Comparison of ENCODE assay signal across 19 cellular contexts in the genomic region with DNA sequence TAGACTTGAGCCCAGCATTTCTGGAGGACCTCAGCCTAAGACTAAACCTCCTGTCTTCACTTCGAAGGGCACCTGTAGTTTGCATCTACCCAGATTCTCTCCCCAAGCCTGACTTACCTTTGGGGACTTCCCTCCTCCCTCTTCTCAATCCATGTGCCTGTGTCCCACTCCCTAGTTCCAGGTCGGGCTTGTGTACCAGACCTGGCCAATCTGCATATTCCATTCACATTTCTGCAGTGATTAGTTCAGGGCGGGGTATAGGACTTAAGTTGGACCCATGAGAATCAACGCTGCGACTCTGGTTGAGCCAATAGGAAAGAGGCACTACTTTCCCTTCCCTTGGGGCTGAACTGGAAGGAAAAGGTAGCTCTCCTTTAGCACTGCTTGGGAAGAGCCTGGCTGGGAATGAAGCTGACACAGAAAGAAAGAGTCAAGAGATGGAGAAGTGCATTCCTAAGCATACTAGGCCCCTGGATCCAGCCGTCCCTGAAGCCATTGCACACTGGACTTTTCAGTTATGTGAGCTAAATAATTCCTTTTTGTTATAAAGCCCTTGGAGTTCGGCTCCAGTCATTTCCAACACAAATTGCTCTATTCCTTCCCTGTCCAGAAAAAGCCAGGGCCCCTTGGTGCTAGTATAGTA. TPM values are rescaled to one million over a fixed set of nuclear protein-coding genes. Genes with fewer than 3 reads are reported as not detected.
DNase-seq lines count a peak whose midpoint lies in the region; ATAC-seq and TF ChIP-seq lines count a peak whose summit lies in the region.
"Had no signal": no experiment of that assay in that cellular context is flagged by ENCODE, and none has a peak within 500 bp of the region (broad histone marks: within the 10 kb centered on the region; RNA-seq: fewer than 3 reads in every experiment).

No MANE protein-coding gene starts in this region.

- H3K4me1 Mint-ChIP-seq in T-helper 2 cell treated with Interferon-gamma antibody and Interleukin-4, amounts not matched to agents 5 μg/mL and 100 μg/mL, for 36 hours (ENCODE audit: low read depth): peaks cover 52% of the 10 kb centered on the region
- H3K4me1 Mint-ChIP-seq in CD4-positive, alpha-beta memory T cell: peaks cover 45 to 84% (median 58%) of the 10 kb centered on the region in 4 donors
- H3K4me1 Mint-ChIP-seq in activated T-helper 17 cell treated with anti-CD3 and anti-CD28 coated beads, Interleukin-2, amount 50 U/mL, for 72 hours: peaks cover 38% of the 10 kb centered on the region
- peaks cover 25 to 52% of the 10 kb centered on the region in 2 donors for H3K4me1 Mint-ChIP-seq in natural killer cell

- intact Hi-C loops in CD4-positive, alpha-beta memory T cell (cut with micrococcal nuclease): no loop called here
- intact Hi-C loops in natural killer cell (cut with micrococcal nuclease): loop anchor here (5.0 kb wide), 1 partner anchor 45 kb away; no protein-coding TSS in a partner anchor

- H3K9me3 Mint-ChIP-seq in T-helper 2 cell treated with Interferon-gamma antibody and Interleukin-4, amounts not matched to agents 5 μg/mL and 100 μg/mL, for 36 hours: no peaks in the 10 kb centered on the region
- no peaks in the 10 kb centered on the region for H3K9me3 Mint-ChIP-seq in CD4-positive, alpha-beta memory T cell
- no peaks in the 10 kb centered on the region for H3K9me3 Mint-ChIP-seq in activated T-helper 17 cell treated with anti-CD3 and anti-CD28 coated beads, Interleukin-2, amount 50 U/mL, for 72 hours
- no peaks in the 10 kb centered on the region for H3K9me3 Mint-ChIP-seq in natural killer cell

- H3K4me1 ChIP-seq in CD4-positive, alpha-beta memory T cell (ENCODE audit: insufficient read depth, low read length): peaks cover 69% of the 10 kb centered on the region
- H3K4me1 ChIP-seq: BE2C had no signal

- H3K27ac Mint-ChIP-seq in T-helper 2 cell treated with Interferon-gamma antibody and Interleukin-4, amounts not matched to agents 5 μg/mL and 100 μg/mL, for 36 hours: peak overlapping the region; percentile 95
- H3K27ac Mint-ChIP-seq in CD4-positive, alpha-beta memory T cell: peak overlapping the region; percentile 94 to 100 (median 99)
- peak overlapping the region; percentile 92 for H3K27ac Mint-ChIP-seq in activated T-helper 17 cell treated with anti-CD3 and anti-CD28 coated beads, Interleukin-2, amount 50 U/mL, for 72 hours
- peak overlapping the region; percentile 80 to 85 for H3K27ac Mint-ChIP-seq in natural killer cell

- ATAC-seq in activated T-helper 17 cell treated with anti-CD3 and anti-CD28 coated beads, Interleukin-2, amount 50 U/mL, for 72 hours (replicated peaks): no peak
- ATAC-seq in natural killer cell (no peak), HG03280 (IDR thresholded peaks at IDR 0.05; ENCODE audit: unreplicated experiment) (no peak)
- ATAC-seq: foreskin keratinocyte had no signal

- H3K9me3 ChIP-seq in CD4-positive, alpha-beta memory T cell (ENCODE audit: control insufficient read depth in 1 of 2, low read length in 2 of 2): no peaks in the 10 kb centered on the region
- H3K9me3 ChIP-seq: BE2C had no signal

- peaks cover 37% of the 10 kb centered on the region for H3K36me3 Mint-ChIP-seq in T-helper 2 cell treated with Interferon-gamma antibody and Interleukin-4, amounts not matched to agents 5 μg/mL and 100 μg/mL, for 36 hours (ENCODE audit: low read depth)
- peaks cover 4 to 18% of the 10 kb centered on the region in 2 donors for H3K36me3 Mint-ChIP-seq in CD4-positive, alpha-beta memory T cell
- peaks cover 63% of the 10 kb centered on the region for H3K36me3 Mint-ChIP-seq in activated T-helper 17 cell treated with anti-CD3 and anti-CD28 coated beads, Interleukin-2, amount 50 U/mL, for 72 hours (ENCODE audit: low read depth)
- no peaks in the 10 kb centered on the region for H3K36me3 Mint-ChIP-seq in natural killer cell

- CTCF ChIA-PET in CD4-positive, alpha-beta memory T cell (lab: Charles Lee; ENCODE audit: partially characterized antibody): interaction anchor here (0.7 to 13.4 kb wide), 16 partner anchors 12 to 204 kb away, joined by 3 to 187 read pairs (median 4); partner anchors contain the start of genes E2F4, MATCAP1 and NOL3

- POLR2A ChIA-PET in CD4-positive, alpha-beta memory T cell (lab: Charles Lee; ENCODE audit: partially characterized antibody): interaction anchor here (0.9 to 13.1 kb wide), 15 partner anchors 8 to 205 kb away, joined by 3 to 320 read pairs (median 8); partner anchors contain the start of genes CBFB, FHOD1, MATCAP1 and NOL3

- H3K4me3 Mint-ChIP-seq in T-helper 2 cell treated with Interferon-gamma antibody and Interleukin-4, amounts not matched to agents 5 μg/mL and 100 μg/mL, for 36 hours: peak overlapping the region; percentile 86
- H3K4me3 Mint-ChIP-seq in CD4-positive, alpha-beta memory T cell: peak overlapping the region; percentile 77 to 96 (median 94)
- H3K4me3 Mint-ChIP-seq in activated T-helper 17 cell treated with anti-CD3 and anti-CD28 coated beads, Interleukin-2, amount 50 U/mL, for 72 hours: peak overlapping the region; percentile 94
- peak overlapping the region; percentile 88 for H3K4me3 Mint-ChIP-seq in natural killer cell

- no peak for DNase-seq in T-helper 2 cell treated with Interferon-gamma antibody and Interleukin-4, amounts not matched to agents 5 μg/mL and 100 μg/mL, for 36 hours (ENCODE audit: low spot score)
- DNase-seq in T-helper 2 cell (no peak), natural killer cell (no peak), NCI-H1092 treated with DMSO at 0.1 percent for 48 hours (lab: John Stamatoyannopoulos, UW) (no peak), NCI-H345 treated with DMSO at 0.1 percent for 48 hours (lab: John Stamatoyannopoulos, UW; ENCODE audit: unreplicated experiment) (no peak)
- no peak for DNase-seq in CD4-positive, alpha-beta memory T cell
- DNase-seq: activated CD8-positive, alpha-beta memory T cell treated with anti-CD3 and anti-CD28 coated beads, Interleukin-2, amount 50 U/mL, for 4 hours; BE2C; brain microvascular endothelial cell; dermis blood vessel endothelial cell; foreskin keratinocyte; H7; hypothalamus; NCI-H2107; NCI-H510A treated with DMSO at 0.1 percent for 48 hours; stimulated activated CD4-positive, alpha-beta T cell treated with anti-CD3 and anti-CD28 coated beads, Interleukin-4, amount 100 ng/mL, for 1 hour had no signal

- no peaks in the 10 kb centered on the region for H3K27me3 ChIP-seq in CD4-positive, alpha-beta memory T cell (ENCODE audit: insufficient read depth, low read length)
- H3K27me3 ChIP-seq: foreskin keratinocyte had no signal

- no peaks in the 10 kb centered on the region for H3K36me3 ChIP-seq in CD4-positive, alpha-beta memory T cell (ENCODE audit: insufficient read depth, low read length)
- H3K36me3 ChIP-seq: BE2C, brain microvascular endothelial cell had no signal

- TF ChIP-seq CTCF in natural killer cell (IDR thresholded peaks at IDR 0.05): no peak

- peak overlapping the region in 1 of 2 donors; percentile 95 for H3K4me3 ChIP-seq in CD4-positive, alpha-beta memory T cell (ENCODE audit: low read length in 2 of 2)
- H3K4me3 ChIP-seq: skin epidermis had no signal

- H3K27me3 Mint-ChIP-seq in T-helper 2 cell treated with Interferon-gamma antibody and Interleukin-4, amounts not matched to agents 5 μg/mL and 100 μg/mL, for 36 hours (ENCODE audit: low read depth): peaks cover 2% of the 10 kb centered on the region
- H3K27me3 Mint-ChIP-seq in CD4-positive, alpha-beta memory T cell: peaks cover 2 to 3% of the 10 kb centered on the region in 2 donors
- H3K27me3 Mint-ChIP-seq in activated T-helper 17 cell treated with anti-CD3 and anti-CD28 coated beads, Interleukin-2, amount 50 U/mL, for 72 hours: no peaks in the 10 kb centered on the region
- H3K27me3 Mint-ChIP-seq in natural killer cell (ENCODE audit: low read depth in 2 of 2): peaks cover 7 to 19% of the 10 kb centered on the region in 2 donors

- peak overlapping the region; percentile 97 for H3K27ac ChIP-seq in CD4-positive, alpha-beta memory T cell (ENCODE audit: low read depth, low read length)
- H3K27ac ChIP-seq: brain microvascular endothelial cell, foreskin keratinocyte had no signal

RNA-seq across cellular contexts. Expression of gene TRADD, which starts 2.5 kb away (rescaled TPM):
- 100 to 1,000 TPM; 161 to 173 TPM for total RNA-seq in CD4-positive, alpha-beta memory T cell
- polyA plus RNA-seq in CD4-positive, alpha-beta memory T cell: 100 to 1,000 TPM; 221 to 285 TPM
- total RNA-seq in activated T-helper 17 cell treated with anti-CD3 and anti-CD28 coated beads, Interleukin-2, amount 50 U/mL, for 72 hours: 10 to 100 TPM; 36.3 to 65.9 TPM
- total RNA-seq in natural killer cell: 10 to 100 TPM; 15.2 to 27.5 (median 26.8) TPM

RNA-seq across cellular contexts. Expression of gene FBXL8, which starts 2.5 kb away (rescaled TPM):
- 10 to 100 TPM; 69.9 to 76.2 TPM for total RNA-seq in CD4-positive, alpha-beta memory T cell
- polyA plus RNA-seq in CD4-positive, alpha-beta memory T cell: 10 to 100 TPM; 19.2 to 26.5 TPM
- total RNA-seq in activated T-helper 17 cell treated with anti-CD3 and anti-CD28 coated beads, Interleukin-2, amount 50 U/mL, for 72 hours: 100 to 1,000 TPM in 1 of 2 donors, 10 to 100 TPM in 1; 33.1 to 108 TPM
- total RNA-seq in natural killer cell: 1 to 10 TPM; 5.2 to 8.3 (median 6.3) TPM

RNA-seq across cellular contexts. Expression of gene B3GNT9, which starts 6.4 kb away (rescaled TPM):
- 10 to 100 TPM; 10.0 to 10.4 TPM for total RNA-seq in CD4-positive, alpha-beta memory T cell
- polyA plus RNA-seq in CD4-positive, alpha-beta memory T cell: 10 to 100 TPM; 10.0 to 11.8 TPM
- total RNA-seq in activated T-helper 17 cell treated with anti-CD3 and anti-CD28 coated beads, Interleukin-2, amount 50 U/mL, for 72 hours: 10 to 100 TPM in 1 of 2 donors, 1 to 10 TPM in 1; 8.3 to 12.3 TPM
- 1 to 10 TPM in 2 of 3 donors, under 1 TPM in 1; 0.80 to 1.3 (median 1.0) TPM for total RNA-seq in natural killer cell

RNA-seq across cellular contexts. Expression of gene HSF4, which starts 7.3 kb away (rescaled TPM):
- total RNA-seq in CD4-positive, alpha-beta memory T cell: 10 to 100 TPM; 93.6 to 98.7 TPM
- under 1 TPM in 1 of 2 donors, not detected in 1; 0.37 TPM for polyA plus RNA-seq in CD4-positive, alpha-beta memory T cell
- 100 to 1,000 TPM in 1 of 2 donors, 10 to 100 TPM in 1; 71.3 to 325 TPM for total RNA-seq in activated T-helper 17 cell treated with anti-CD3 and anti-CD28 coated beads, Interleukin-2, amount 50 U/mL, for 72 hours
- 1 to 10 TPM; 6.9 to 8.3 (median 7.3) TPM for total RNA-seq in natural killer cell

RNA-seq across cellular contexts. Expression of gene NOL3, which starts 13.1 kb away (rescaled TPM):
- total RNA-seq in CD4-positive, alpha-beta memory T cell: 10 to 100 TPM in 1 of 2 experiments, 1 to 10 TPM in 1; 9.6 to 12.5 TPM
- polyA plus RNA-seq in CD4-positive, alpha-beta memory T cell: 1 to 10 TPM; 1.3 to 1.7 TPM
- 100 to 1,000 TPM in 1 of 2 donors, 10 to 100 TPM in 1; 30.0 to 194 TPM for total RNA-seq in activated T-helper 17 cell treated with anti-CD3 and anti-CD28 coated beads, Interleukin-2, amount 50 U/mL, for 72 hours
- 1 to 10 TPM in 2 of 3 donors, under 1 TPM in 1; 0.88 to 1.3 (median 1.3) TPM for total RNA-seq in natural killer cell
